ENCODE assay signal across 8 cellular contexts in the genomic region with DNA sequence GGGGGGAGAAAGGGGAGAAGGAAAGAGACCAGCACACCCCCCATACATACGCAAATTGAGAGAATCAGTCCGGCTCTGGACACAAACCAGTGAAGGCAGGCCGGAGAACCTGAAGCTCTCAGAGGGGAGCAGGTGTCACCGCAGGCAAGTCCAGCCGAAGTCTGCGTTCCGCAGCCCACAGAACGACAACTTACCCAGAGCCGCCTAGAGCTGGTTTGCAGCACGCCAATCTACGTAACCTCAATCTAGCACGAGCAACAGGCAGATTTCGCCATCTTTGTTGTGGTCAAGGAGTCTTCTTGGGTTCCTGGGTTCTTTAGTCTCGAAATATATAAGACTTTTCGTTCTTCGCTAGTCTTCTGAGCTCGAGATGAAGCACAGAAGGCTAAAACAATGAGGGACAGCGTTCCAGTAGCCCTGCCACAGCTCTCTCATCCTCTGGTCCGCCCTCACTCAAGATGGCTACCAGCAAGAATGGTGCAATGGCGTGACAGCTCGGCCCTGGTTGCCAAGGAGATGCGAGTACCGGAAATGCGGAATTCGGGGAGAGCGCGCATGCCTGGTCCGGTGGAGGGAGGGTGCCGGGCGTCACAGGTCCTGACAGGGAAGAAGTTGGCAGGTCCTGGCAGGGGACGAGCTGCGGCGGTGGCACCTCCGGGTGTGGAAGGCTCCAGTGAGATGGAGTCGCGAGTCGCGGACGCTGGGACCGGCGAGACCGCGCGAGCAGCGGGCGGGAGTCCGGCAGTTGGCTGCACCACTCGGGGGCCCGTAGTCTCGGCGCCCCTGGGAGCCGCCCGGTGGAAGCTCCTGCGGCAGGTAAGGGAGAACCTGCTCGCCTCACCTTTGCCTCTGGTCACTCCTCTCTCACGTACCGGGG. TPM values are rescaled to one million over a fixed set of nuclear protein-coding genes. Genes with fewer than 3 reads are reported as not detected.
DNase-seq lines count a peak whose midpoint lies in the region; ATAC-seq and TF ChIP-seq lines count a peak whose summit lies in the region.

A gene (plus strand): TSS at position 618 of the 877 bp plus-strand sequence.
A gene (minus strand): TSS at position 165 of the 877 bp plus-strand sequence. CDS start 15,152 bp downstream, outside the sequence.

- no peaks in the 10 kb centered on the region for H4K20me1 ChIP-seq in KMS-11 (ENCODE audit: insufficient read depth)

- H3K4me2 ChIP-seq in KMS-11: peak within 1 kb of the TSS; percentile 86

- H3K4me3 ChIP-seq in KMS-11 (IDR thresholded peaks at IDR 0.05; ENCODE audit: insufficient read depth, low read depth, low read length) (peak within 1 kb of the TSS; percentile 87), Peyer's patch (peak within 1 kb of the TSS; percentile 72 to 88 (median 78)), esophagus muscularis mucosa (peak within 1 kb of the TSS; percentile 79 to 93 (median 84)), muscle layer of duodenum (ENCODE audit: low read depth in 1 of 2, low read length in 2 of 2) (peak within 1 kb of the TSS; percentile 85 to 97)

- H3K36me3 ChIP-seq in KMS-11 (ENCODE audit: insufficient read depth) (no peaks in the 10 kb centered on the region), Peyer's patch (no peaks in the 10 kb centered on the region), esophagus muscularis mucosa (no peaks in the 10 kb centered on the region), muscle layer of duodenum (ENCODE audit: control insufficient read depth in 1 of 2, insufficient read depth in 2 of 2, low read length in 2 of 2) (peaks cover 0 to 4% of the 10 kb centered on the region in 2 donors)

- TF ChIP-seq POLR2A in Peyer's patch (IDR thresholded peaks at IDR 0.05) (peak; percentile 53 to 72), esophagus muscularis mucosa (IDR thresholded peaks at IDR 0.05; ENCODE audit: low read depth) (peak; percentile 73)

- H3K4me1 ChIP-seq in KMS-11 (ENCODE audit: low read depth, poor library complexity, severe bottlenecking): peaks cover 34% of the 10 kb centered on the region
- peaks cover 0 to 36% (median 6%) of the 10 kb centered on the region in 4 donors for H3K4me1 ChIP-seq in Peyer's patch
- H3K4me1 ChIP-seq in esophagus muscularis mucosa: peaks cover 33 to 49% (median 47%) of the 10 kb centered on the region in 4 donors
- H3K4me1 ChIP-seq in muscle layer of duodenum (ENCODE audit: control insufficient read depth in 1 of 2, insufficient read depth in 2 of 2, low read length in 2 of 2): peaks cover 11 to 17% of the 10 kb centered on the region in 2 donors

- peak within 1 kb of the TSS; percentile 93 for H2AFZ ChIP-seq in KMS-11 (ENCODE audit: low read depth)

- H3K27ac ChIP-seq in KMS-11: peak within 1 kb of the TSS; percentile 98
- H3K27ac ChIP-seq in Peyer's patch: peak within 1 kb of the TSS; percentile 86 to 91 (median 90)
- H3K27ac ChIP-seq in esophagus muscularis mucosa (replicated peaks in 1 of 4): peak within 1 kb of the TSS; percentile 88 to 96 (median 94)
- peak within 1 kb of the TSS; percentile 100 for H3K27ac ChIP-seq in muscle layer of duodenum (ENCODE audit: low read length)

- no peak for TF ChIP-seq EP300 in esophagus muscularis mucosa (IDR thresholded peaks at IDR 0.05)

- H3K9me3 ChIP-seq in Peyer's patch: no peaks in the 10 kb centered on the region
- no peaks in the 10 kb centered on the region for H3K9me3 ChIP-seq in esophagus muscularis mucosa
- no peaks in the 10 kb centered on the region for H3K9me3 ChIP-seq in muscle layer of duodenum (ENCODE audit: control insufficient read depth in 1 of 2, low read length in 2 of 2)

- peaks cover 38% of the 10 kb centered on the region; the same call in 1 of the 2 replicates for H3K79me2 ChIP-seq in KMS-11 (ENCODE audit: insufficient read depth, low read depth)

- WGBS in esophagus muscularis mucosa: 0% methylated on average over 33 of the region's 57 CpGs

- no peak for TF ChIP-seq CTCF in KMS-11 (conservative IDR thresholded peaks at IDR 0.05; ENCODE audit: low read depth, low read length)
- peak in 1 of 6 experiments; percentile 1 for TF ChIP-seq CTCF in Peyer's patch (IDR thresholded peaks at IDR 0.05)
- TF ChIP-seq CTCF in esophagus muscularis mucosa (IDR thresholded peaks at IDR 0.05): no peak

- peak within 1 kb of the TSS; percentile 97 for H3K9ac ChIP-seq in KMS-11

- intact Hi-C loops in esophagus muscularis mucosa (cut with DNase I): loop anchor here (5.0 kb wide), 1 partner anchor 194 kb away; a partner anchor contains a TSS

- DNase-seq in DMS79 (lab: John Stamatoyannopoulos, UW) (peak; percentile 92), Peyer's patch (peak; percentile 96 to 99 (median 98)), esophagus muscularis mucosa (ENCODE audit: extremely low spot score) (peak; percentile 100)
- DNase-seq in activated T-cell treated with anti-CD3 and anti-CD28 coated beads, Interleukin-2, amount 50 U/mL, for 48 hours: peak; percentile 98
- peak; percentile 94 to 98 for DNase-seq in stimulated activated CD8-positive, alpha-beta memory T cell treated with anti-CD3 and anti-CD28 coated beads, Interleukin-7, amount 100 ng/mL, for 4 hours (ENCODE audit: low read depth in 2 of 2)

- ATAC-seq in GM21737 (IDR thresholded peaks at IDR 0.05; ENCODE audit: unreplicated experiment): peak; percentile 78

- H3K27me3 ChIP-seq in KMS-11 (ENCODE audit: insufficient read depth, low read depth) (no peaks in the 10 kb centered on the region), Peyer's patch (no peaks in the 10 kb centered on the region), esophagus muscularis mucosa (no peaks in the 10 kb centered on the region), muscle layer of duodenum (ENCODE audit: low read depth, low read length) (no peaks in the 10 kb centered on the region)

RNA-seq across cellular contexts. Expression of the first gene that starts in this region (rescaled TPM):
- 10 to 100 TPM in 3 of 4 donors, 1 to 10 TPM in 1; 9.8 to 33.0 (median 18.7) TPM for total RNA-seq in Peyer's patch
- total RNA-seq in esophagus muscularis mucosa: 1 to 10 TPM; 5.8 to 8.3 (median 6.9) TPM

RNA-seq across cellular contexts. Expression of the second gene that starts in this region (rescaled TPM):
- total RNA-seq in Peyer's patch (10 to 100 TPM; 17.0 to 61.1 (median 22.6) TPM), esophagus muscularis mucosa (10 to 100 TPM; 33.6 to 38.6 (median 35.3) TPM)

Comparison
In these comparisons a context has a peak if more than half of its experiments do, and no peak if none do; other contexts are left out.
1. Peak in every context shown above with its lines: DNase-seq, ATAC-seq, H3K4me3 ChIP-seq and H3K27ac ChIP-seq.